36 cellular contexts compared by ENCODE assay signal in genomic region chr4:84491420-84491819, GRCh38. TPM values are rescaled to one million over a fixed set of nuclear protein-coding genes. Genes with fewer than 3 reads are reported as not detected.
"Had no signal": no experiment of that assay in that cellular context is flagged by ENCODE, and none has a peak within 500 bp of the region (broad histone marks: within the 10 kb centered on the region; RNA-seq: fewer than 3 reads in every experiment).

No MANE protein-coding gene starts in this region.

- DNase-seq: activated CD4-positive, alpha-beta T cell treated with anti-CD3 and anti-CD28 coated beads, Interleukin-2, amount 50 U/mL, for 1 hour; activated CD4-positive, CD25-positive, alpha-beta regulatory T cell treated with anti-CD3 and anti-CD28 coated beads, Interleukin-2, amount 50 U/mL, for 72 hours; activated CD8-positive, alpha-beta T cell treated with anti-CD3 and anti-CD28 coated beads for 36 hours; activated naive CD4-positive, alpha-beta T cell; activated T-cell treated with anti-CD3 and anti-CD28 coated beads, Interleukin-2, amount 50 U/mL, for 4 hours; central memory CD4-positive, alpha-beta T cell; gastrocnemius medialis; head of caudate nucleus; hippocampal formation; immature natural killer cell; kidney; left colon; naive B cell; sigmoid colon; small intestine; stimulated activated CD4-positive, alpha-beta T cell treated with anti-CD3 and anti-CD28 coated beads, Interleukin-4, amount 100 ng/mL, for 24 hours; SW 1271; T1000; upper lobe of left lung; WERI-Rb-1 had no signal

- H3K4me3 Mint-ChIP-seq: activated CD8-positive, alpha-beta T cell treated with anti-CD3 and anti-CD28 coated beads for 36 hours; activated T-cell treated with anti-CD3 and anti-CD28 coated beads, Interleukin-2, amount 50 U/mL, for 4 hours; activated T-helper 17 cell treated with anti-CD3 and anti-CD28 coated beads, Interleukin-2, amount 50 U/mL, for 72 hours; dendritic cell treated with granulocyte-macrophage colony-stimulating factor and Interleukin-4, amounts not matched to agents 40 ng/mL and 50 ng/mL, for 4 days; mesothelial cell of epicardium; stimulated activated effector memory CD8-positive, alpha-beta T cell treated with anti-CD3 and anti-CD28 coated beads, Interleukin-12 subunit alpha, Interleukin-12 subunit beta, amount 100 ng/mL, for 72 hours; stimulated activated naive CD8-positive, alpha-beta T cell treated with anti-CD3 and anti-CD28 coated beads, Interleukin-15, Interleukin-2, amounts not matched to agents 100 ng/mL and 50 ng/mL, for 24 hours; T-helper 1 cell treated with Interleukin-12 subunit alpha and Interleukin-12 subunit beta and Interleukin-4 antibody, amounts not matched to agents 30 μg/mL and 1 μg/mL, for 36 hours had no signal

- H3K4me1 Mint-ChIP-seq: activated T-helper 17 cell treated with anti-CD3 and anti-CD28 coated beads, Interleukin-2, amount 50 U/mL, for 72 hours; immature natural killer cell had no signal

- H3K27ac ChIP-seq: breast epithelium, epithelial cell of prostate, gastrocnemius medialis, thoracic aorta, upper lobe of left lung, vagina, WERI-Rb-1 had no signal

- FAIRE-seq: endometrium, kidney, small intestine had no signal

- H3K36me3 Mint-ChIP-seq: mesothelial cell of epicardium; stimulated activated effector memory CD8-positive, alpha-beta T cell treated with anti-CD3 and anti-CD28 coated beads, Interleukin-12 subunit alpha, Interleukin-12 subunit beta, amount 100 ng/mL, for 72 hours had no signal

- H3K27ac Mint-ChIP-seq: activated CD8-positive, alpha-beta T cell treated with anti-CD3 and anti-CD28 coated beads for 36 hours; activated naive CD4-positive, alpha-beta T cell treated with anti-CD3 and anti-CD28 coated beads, Interleukin-2, amount 50 U/mL, for 72 hours; activated T-helper 17 cell treated with anti-CD3 and anti-CD28 coated beads, Interleukin-2, amount 50 U/mL, for 72 hours; dendritic cell treated with granulocyte-macrophage colony-stimulating factor and Interleukin-4, amounts not matched to agents 40 ng/mL and 50 ng/mL, for 4 days; immature natural killer cell; mesothelial cell of epicardium; stimulated activated effector memory CD8-positive, alpha-beta T cell treated with anti-CD3 and anti-CD28 coated beads, Interleukin-12 subunit alpha, Interleukin-12 subunit beta, amount 100 ng/mL, for 72 hours; stimulated activated naive CD8-positive, alpha-beta T cell treated with anti-CD3 and anti-CD28 coated beads, Interleukin-15, Interleukin-2, amounts not matched to agents 100 ng/mL and 50 ng/mL, for 24 hours had no signal

- H3K9me3 Mint-ChIP-seq: activated CD8-positive, alpha-beta T cell treated with anti-CD3 and anti-CD28 coated beads for 36 hours; activated naive CD4-positive, alpha-beta T cell treated with anti-CD3 and anti-CD28 coated beads, Interleukin-2, amount 50 U/mL, for 72 hours; dendritic cell treated with granulocyte-macrophage colony-stimulating factor and Interleukin-4, amounts not matched to agents 40 ng/mL and 50 ng/mL, for 4 days; mesothelial cell of epicardium; T-helper 1 cell treated with Interleukin-12 subunit alpha and Interleukin-12 subunit beta and Interleukin-4 antibody, amounts not matched to agents 30 μg/mL and 1 μg/mL, for 36 hours had no signal

- H3K4me1 ChIP-seq: breast epithelium had no signal

- ATAC-seq: activated CD8-positive, alpha-beta T cell treated with anti-CD3 and anti-CD28 coated beads for 36 hours; activated naive CD4-positive, alpha-beta T cell treated with anti-CD3 and anti-CD28 coated beads, Interleukin-2, amount 50 U/mL, for 72 hours; activated T-cell treated with anti-CD3 and anti-CD28 coated beads, Interleukin-2, amount 50 U/mL, for 4 hours; activated T-helper 17 cell treated with anti-CD3 and anti-CD28 coated beads, Interleukin-2, amount 50 U/mL, for 72 hours; gastrocnemius medialis; left colon; stimulated activated effector memory CD8-positive, alpha-beta T cell treated with anti-CD3 and anti-CD28 coated beads, Interleukin-12 subunit alpha, Interleukin-12 subunit beta, amount 100 ng/mL, for 72 hours had no signal

- H3K9me3 ChIP-seq: gastrocnemius medialis, thoracic aorta, upper lobe of left lung, vagina had no signal

- H3K36me3 ChIP-seq: breast epithelium, gastrocnemius medialis, sigmoid colon, thoracic aorta, upper lobe of left lung, vagina, WERI-Rb-1 had no signal

- H3K4me3 ChIP-seq: breast epithelium, gastrocnemius medialis, sigmoid colon, thoracic aorta, upper lobe of left lung, vagina had no signal

RNA-seq across cellular contexts. Expression of gene NKX6-1, which starts 7.7 kb away (rescaled TPM):
- total RNA-seq: activated CD8-positive, alpha-beta T cell treated with anti-CD3 and anti-CD28 coated beads for 36 hours; activated naive CD4-positive, alpha-beta T cell treated with anti-CD3 and anti-CD28 coated beads, Interleukin-2, amount 50 U/mL, for 72 hours; activated T-cell treated with anti-CD3 and anti-CD28 coated beads, Interleukin-2, amount 50 U/mL, for 4 hours; activated T-helper 17 cell treated with anti-CD3 and anti-CD28 coated beads, Interleukin-2, amount 50 U/mL, for 72 hours; gastrocnemius medialis; left colon; mesothelial cell of epicardium; osteoblast; posterior vena cava; renal cortical epithelial cell; sigmoid colon; subcutaneous adipose tissue; vagina had no signal
- polyA plus RNA-seq: immature natural killer cell, small intestine had no signal
